1 cellular context compared by ENCODE assay signal in genomic region chr3:101938262-101938847, GRCh38.
A peak's percentile ranks its signal among the peaks of the same experiment; 100 is the strongest.
TF ChIP-seq lines count a peak whose summit lies in the region.

No MANE protein-coding gene starts in this region.

TF ChIP-seq in K562, 482 proteins besides CTCF, POLR2A, EP300 and RAD21 (continued from another document and continues in another):
- no peak for TF ChIP-seq BMI1 (IDR thresholded peaks at IDR 0.05; ENCODE audit: low read length)
- no peak for TF ChIP-seq CBX2 (IDR thresholded peaks at IDR 0.05; ENCODE audit: insufficient read depth, low read length, poor library complexity, severe bottlenecking)
- TF ChIP-seq ZNF75A (CRISPR knock-in tag; IDR thresholded peaks at IDR 0.05): no peak
- no peak for TF ChIP-seq OTX1 (CRISPR knock-in tag; IDR thresholded peaks at IDR 0.05)
- TF ChIP-seq FOS (IDR thresholded peaks at IDR 0.05; ENCODE audit: extremely low read depth, insufficient read length): no peak
- TF ChIP-seq GATAD2A (IDR thresholded peaks at IDR 0.05): no peak
- TF ChIP-seq SMARCB1 (IDR thresholded peaks at IDR 0.05; ENCODE audit: insufficient read length, low read depth): no peak
- TF ChIP-seq RREB1 (CRISPR knock-in tag; IDR thresholded peaks at IDR 0.05): no peak
- TF ChIP-seq KDM1A (IDR thresholded peaks at IDR 0.05): peak in 1 of 2 experiments; percentile 31; a peak in 1 of 4 replicates
- TF ChIP-seq NCOA4 (IDR thresholded peaks at IDR 0.05; ENCODE audit: partially characterized antibody): no peak
- TF ChIP-seq ELF4 (CRISPR knock-in tag; IDR thresholded peaks at IDR 0.05): 0 out of 2 replicates have a peak, but pooled peaks have one; percentile 17
- TF ChIP-seq ZKSCAN3 (CRISPR knock-in tag; IDR thresholded peaks at IDR 0.05): no peak
- TF ChIP-seq NR2F6 (CRISPR knock-in tag; IDR thresholded peaks at IDR 0.05): no peak
- no peak for TF ChIP-seq STAT5A (IDR thresholded peaks at IDR 0.05; ENCODE audit: borderline replicate concordance, low read length)
- no peak for TF ChIP-seq DEAF1 (CRISPR knock-in tag; IDR thresholded peaks at IDR 0.05)
- TF ChIP-seq TFAP4 (CRISPR knock-in tag; IDR thresholded peaks at IDR 0.05; ENCODE audit: borderline replicate concordance): no peak
- TF ChIP-seq MTA1 (IDR thresholded peaks at IDR 0.05; ENCODE audit: borderline replicate concordance): peak; percentile 47; the same call in 1 of the 2 replicates
- no peak for TF ChIP-seq ZBTB7A (IDR thresholded peaks at IDR 0.05; ENCODE audit: borderline replicate concordance, control insufficient read depth, low read depth, low read length)
- TF ChIP-seq POLR2AphosphoS2 (IDR thresholded peaks at IDR 0.05; ENCODE audit: low read length): no peak
- TF ChIP-seq GABPA (tag; conservative IDR thresholded peaks at IDR 0.05; ENCODE audit: low read depth): peak; percentile 36; the same call in 1 of the 2 replicates
- TF ChIP-seq ZNF79 (CRISPR knock-in tag; IDR thresholded peaks at IDR 0.05; ENCODE audit: low read depth): peak; percentile 92
- TF ChIP-seq, protein P1, sequence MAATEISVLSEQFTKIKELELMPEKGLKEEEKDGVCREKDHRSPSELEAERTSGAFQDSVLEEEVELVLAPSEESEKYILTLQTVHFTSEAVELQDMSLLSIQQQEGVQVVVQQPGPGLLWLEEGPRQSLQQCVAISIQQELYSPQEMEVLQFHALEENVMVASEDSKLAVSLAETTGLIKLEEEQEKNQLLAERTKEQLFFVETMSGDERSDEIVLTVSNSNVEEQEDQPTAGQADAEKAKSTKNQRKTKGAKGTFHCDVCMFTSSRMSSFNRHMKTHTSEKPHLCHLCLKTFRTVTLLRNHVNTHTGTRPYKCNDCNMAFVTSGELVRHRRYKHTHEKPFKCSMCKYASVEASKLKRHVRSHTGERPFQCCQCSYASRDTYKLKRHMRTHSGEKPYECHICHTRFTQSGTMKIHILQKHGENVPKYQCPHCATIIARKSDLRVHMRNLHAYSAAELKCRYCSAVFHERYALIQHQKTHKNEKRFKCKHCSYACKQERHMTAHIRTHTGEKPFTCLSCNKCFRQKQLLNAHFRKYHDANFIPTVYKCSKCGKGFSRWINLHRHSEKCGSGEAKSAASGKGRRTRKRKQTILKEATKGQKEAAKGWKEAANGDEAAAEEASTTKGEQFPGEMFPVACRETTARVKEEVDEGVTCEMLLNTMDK (IDR thresholded peaks at IDR 0.05; ENCODE audit: borderline replicate concordance, insufficient read depth, low read depth, low read length, poor library complexity, severe bottlenecking): no peak
- no peak for TF ChIP-seq ZNF586 (CRISPR knock-in tag; conservative IDR thresholded peaks at IDR 0.05)
- no peak for TF ChIP-seq ZFP30 (CRISPR knock-in tag; IDR thresholded peaks at IDR 0.05; ENCODE audit: borderline replicate concordance)
- TF ChIP-seq, protein P2, sequence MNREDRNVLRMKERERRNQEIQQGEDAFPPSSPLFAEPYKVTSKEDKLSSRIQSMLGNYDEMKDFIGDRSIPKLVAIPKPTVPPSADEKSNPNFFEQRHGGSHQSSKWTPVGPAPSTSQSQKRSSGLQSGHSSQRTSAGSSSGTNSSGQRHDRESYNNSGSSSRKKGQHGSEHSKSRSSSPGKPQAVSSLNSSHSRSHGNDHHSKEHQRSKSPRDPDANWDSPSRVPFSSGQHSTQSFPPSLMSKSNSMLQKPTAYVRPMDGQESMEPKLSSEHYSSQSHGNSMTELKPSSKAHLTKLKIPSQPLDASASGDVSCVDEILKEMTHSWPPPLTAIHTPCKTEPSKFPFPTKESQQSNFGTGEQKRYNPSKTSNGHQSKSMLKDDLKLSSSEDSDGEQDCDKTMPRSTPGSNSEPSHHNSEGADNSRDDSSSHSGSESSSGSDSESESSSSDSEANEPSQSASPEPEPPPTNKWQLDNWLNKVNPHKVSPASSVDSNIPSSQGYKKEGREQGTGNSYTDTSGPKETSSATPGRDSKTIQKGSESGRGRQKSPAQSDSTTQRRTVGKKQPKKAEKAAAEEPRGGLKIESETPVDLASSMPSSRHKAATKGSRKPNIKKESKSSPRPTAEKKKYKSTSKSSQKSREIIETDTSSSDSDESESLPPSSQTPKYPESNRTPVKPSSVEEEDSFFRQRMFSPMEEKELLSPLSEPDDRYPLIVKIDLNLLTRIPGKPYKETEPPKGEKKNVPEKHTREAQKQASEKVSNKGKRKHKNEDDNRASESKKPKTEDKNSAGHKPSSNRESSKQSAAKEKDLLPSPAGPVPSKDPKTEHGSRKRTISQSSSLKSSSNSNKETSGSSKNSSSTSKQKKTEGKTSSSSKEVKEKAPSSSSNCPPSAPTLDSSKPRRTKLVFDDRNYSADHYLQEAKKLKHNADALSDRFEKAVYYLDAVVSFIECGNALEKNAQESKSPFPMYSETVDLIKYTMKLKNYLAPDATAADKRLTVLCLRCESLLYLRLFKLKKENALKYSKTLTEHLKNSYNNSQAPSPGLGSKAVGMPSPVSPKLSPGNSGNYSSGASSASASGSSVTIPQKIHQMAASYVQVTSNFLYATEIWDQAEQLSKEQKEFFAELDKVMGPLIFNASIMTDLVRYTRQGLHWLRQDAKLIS (CRISPR knock-in tag; IDR thresholded peaks at IDR 0.05): no peak
- no peak for TF ChIP-seq ZNF639 (CRISPR knock-in tag; conservative IDR thresholded peaks at IDR 0.05 in 1 of 2, IDR thresholded peaks at IDR 0.05 in 1 of 2)
- TF ChIP-seq, protein P3, sequence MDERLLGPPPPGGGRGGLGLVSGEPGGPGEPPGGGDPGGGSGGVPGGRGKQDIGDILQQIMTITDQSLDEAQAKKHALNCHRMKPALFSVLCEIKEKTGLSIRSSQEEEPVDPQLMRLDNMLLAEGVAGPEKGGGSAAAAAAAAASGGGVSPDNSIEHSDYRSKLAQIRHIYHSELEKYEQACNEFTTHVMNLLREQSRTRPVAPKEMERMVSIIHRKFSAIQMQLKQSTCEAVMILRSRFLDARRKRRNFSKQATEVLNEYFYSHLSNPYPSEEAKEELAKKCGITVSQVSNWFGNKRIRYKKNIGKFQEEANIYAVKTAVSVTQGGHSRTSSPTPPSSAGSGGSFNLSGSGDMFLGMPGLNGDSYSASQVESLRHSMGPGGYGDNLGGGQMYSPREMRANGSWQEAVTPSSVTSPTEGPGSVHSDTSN (CRISPR knock-in tag; IDR thresholded peaks at IDR 0.05; ENCODE audit: low read depth): no peak
- TF ChIP-seq, protein P3 (tag; conservative IDR thresholded peaks at IDR 0.05; ENCODE audit: low read depth): no peak
- no peak for TF ChIP-seq RBM25 (IDR thresholded peaks at IDR 0.05; ENCODE audit: low read depth, low read length, severe bottlenecking)
- TF ChIP-seq POLR2B (IDR thresholded peaks at IDR 0.05; ENCODE audit: low read depth, partially characterized antibody): no peak
- TF ChIP-seq HOMEZ (CRISPR knock-in tag; IDR thresholded peaks at IDR 0.05): no peak
- TF ChIP-seq FUS (optimal IDR thresholded peaks at IDR 0.05; ENCODE audit: low read depth, low read length): no peak
- TF ChIP-seq FOXK2 (conservative IDR thresholded peaks at IDR 0.05 in 1 of 2, IDR thresholded peaks at IDR 0.05 in 1 of 2; ENCODE audit: low read depth in 2 of 2): no peak
- TF ChIP-seq MCM2 (IDR thresholded peaks at IDR 0.05; ENCODE audit: low read depth): no peak
- TF ChIP-seq ZNF384 (IDR thresholded peaks at IDR 0.05; ENCODE audit: low read depth, low read length): no peak
- no peak for TF ChIP-seq YY1 (IDR thresholded peaks at IDR 0.05; ENCODE audit: borderline replicate concordance in 1 of 3, control insufficient read depth in 1 of 3, extremely low read depth in 1 of 3, insufficient read depth in 3 of 3, insufficient read length in 1 of 3, insufficient replicate concordance in 2 of 3, low read depth in 1 of 3, low read length in 2 of 3)
- no peak for TF ChIP-seq ZNF57 (CRISPR knock-in tag; IDR thresholded peaks at IDR 0.05)
- TF ChIP-seq HLTF (IDR thresholded peaks at IDR 0.05): no peak
- TF ChIP-seq ETV6 (IDR thresholded peaks at IDR 0.05; ENCODE audit: borderline replicate concordance in 1 of 2, low read depth in 2 of 2, low read length in 1 of 2): no peak
- TF ChIP-seq ETV6 (CRISPR knock-in tag; IDR thresholded peaks at IDR 0.05; ENCODE audit: borderline replicate concordance): no peak
- TF ChIP-seq SMARCE1 (IDR thresholded peaks at IDR 0.05): peak; percentile 53; the same call in 1 of the 2 replicates
